Comparison of ENCODE assay signal across 25 cellular contexts in genomic region chr22:47551438-47551788, GRCh38.
"Had no signal": no experiment of that assay in that cellular context is flagged by ENCODE, and none has a peak within 500 bp of the region (broad histone marks: within the 10 kb centered on the region; RNA-seq: fewer than 3 reads in every experiment).

No MANE protein-coding gene starts in this region.

- DNase-seq: activated CD4-positive, alpha-beta memory T cell treated with anti-CD3 and anti-CD28 coated beads, Interleukin-2, amount 10 ng/mL, durations not matched to agents 7 days and 5 days; activated CD4-positive, alpha-beta T cell treated with anti-CD3 and anti-CD28 coated beads for 1 hour; activated CD4-positive, alpha-beta T cell treated with anti-CD3 and anti-CD28 coated beads for 48 hours; activated CD4-positive, CD25-positive, alpha-beta regulatory T cell; activated gamma-delta T cell; activated naive CD4-positive, alpha-beta T cell treated with Interleukin-2 at 50 U/mL for 16 hours; activated naive CD8-positive, alpha-beta T cell treated with anti-CD3 and anti-CD28 coated beads, Interleukin-2, amount 10 ng/mL, durations not matched to agents 7 days and 5 days; activated T-cell treated with anti-CD3 and anti-CD28 coated beads, Interleukin-2, amount 50 U/mL, for 48 hours; amygdala; Karpas-422; KBM-7; NCI-H1105; NCI-H1417 treated with DMSO at 0.1 percent for 48 hours; NCI-H187 treated with DMSO at 0.1 percent for 48 hours; NCI-H2081; NCI-H226; NCI-H446 treated with DMSO at 0.1 percent for 48 hours; NCI-H524 treated with DMSO at 0.1 percent for 48 hours; SHP77; SJCRH30; T1000; WERI-Rb-1 had no signal

- H3K36me3 Mint-ChIP-seq: activated naive CD4-positive, alpha-beta T cell treated with anti-CD3 and anti-CD28 coated beads, Interleukin-2, amount 50 U/mL, for 24 hours; activated naive CD8-positive, alpha-beta T cell treated with anti-CD3 and anti-CD28 coated beads, Interleukin-2, amount 10 ng/mL, durations not matched to agents 7 days and 5 days had no signal

- ATAC-seq: Panc1 had no signal

- H3K27me3 Mint-ChIP-seq: activated CD4-positive, alpha-beta memory T cell treated with anti-CD3 and anti-CD28 coated beads, Interleukin-2, amount 10 ng/mL, durations not matched to agents 7 days and 5 days had no signal

- H3K9me3 Mint-ChIP-seq: activated naive CD4-positive, alpha-beta T cell treated with anti-CD3 and anti-CD28 coated beads, Interleukin-2, amount 50 U/mL, for 24 hours; activated naive CD8-positive, alpha-beta T cell treated with anti-CD3 and anti-CD28 coated beads, Interleukin-2, amount 10 ng/mL, durations not matched to agents 7 days and 5 days; central memory CD8-positive, alpha-beta T cell had no signal

- H3K4me1 Mint-ChIP-seq: activated CD4-positive, alpha-beta memory T cell treated with anti-CD3 and anti-CD28 coated beads, Interleukin-2, amount 10 ng/mL, durations not matched to agents 7 days and 5 days; activated naive CD4-positive, alpha-beta T cell treated with anti-CD3 and anti-CD28 coated beads, Interleukin-2, amount 50 U/mL, for 24 hours; activated naive CD8-positive, alpha-beta T cell treated with anti-CD3 and anti-CD28 coated beads, Interleukin-2, amount 10 ng/mL, durations not matched to agents 7 days and 5 days; central memory CD8-positive, alpha-beta T cell had no signal

- H3K27ac Mint-ChIP-seq: activated CD4-positive, alpha-beta memory T cell treated with anti-CD3 and anti-CD28 coated beads, Interleukin-2, amount 10 ng/mL, durations not matched to agents 7 days and 5 days; activated naive CD4-positive, alpha-beta T cell treated with anti-CD3 and anti-CD28 coated beads, Interleukin-2, amount 50 U/mL, for 24 hours; activated naive CD8-positive, alpha-beta T cell treated with anti-CD3 and anti-CD28 coated beads, Interleukin-2, amount 10 ng/mL, durations not matched to agents 7 days and 5 days had no signal

- H3K4me3 Mint-ChIP-seq: activated CD4-positive, alpha-beta memory T cell treated with anti-CD3 and anti-CD28 coated beads, Interleukin-2, amount 10 ng/mL, durations not matched to agents 7 days and 5 days; activated naive CD4-positive, alpha-beta T cell treated with anti-CD3 and anti-CD28 coated beads, Interleukin-2, amount 50 U/mL, for 24 hours; activated naive CD8-positive, alpha-beta T cell treated with anti-CD3 and anti-CD28 coated beads, Interleukin-2, amount 10 ng/mL, durations not matched to agents 7 days and 5 days; central memory CD8-positive, alpha-beta T cell had no signal
